21 cellular contexts compared by ENCODE assay signal in genomic region chr18:48852792-48853191, GRCh38.
DNase-seq lines count a peak whose midpoint lies in the region; ATAC-seq and TF ChIP-seq lines count a peak whose summit lies in the region.
"Had no signal": no experiment of that assay in that cellular context is flagged by ENCODE, and none has a peak within 500 bp of the region (broad histone marks: within the 10 kb centered on the region; RNA-seq: fewer than 3 reads in every experiment).

No MANE protein-coding gene starts in this region.

- H3K4me3 ChIP-seq in subcutaneous abdominal adipose tissue (ENCODE audit: low read depth in 1 of 5, low read length in 5 of 5), result no peak overlapping the region
- H3K4me3 ChIP-seq: SJSA1 had no signal

- H3K4me1 ChIP-seq in subcutaneous abdominal adipose tissue (ENCODE audit: control insufficient read depth in 5 of 5, insufficient read depth in 5 of 5, low read length in 5 of 5), result peaks cover 12 to 55% (median 43%) of the 10 kb centered on the region in 5 donors

- no peak overlapping the region for H3K9ac ChIP-seq in subcutaneous abdominal adipose tissue (ENCODE audit: low read length in 5 of 5)

- CTCF ChIA-PET in activated naive CD4-positive, alpha-beta T cell treated with anti-CD3 and anti-CD28 coated beads for 36 hours (lab: Charles Lee), result interaction anchor here (1.1 kb wide), 1 partner anchor 9 kb away, joined by 6 read pairs; no protein-coding TSS in a partner anchor

- H3K36me3 ChIP-seq in subcutaneous abdominal adipose tissue (ENCODE audit: control insufficient read depth in 5 of 5, insufficient read depth in 5 of 5, low read length in 5 of 5), result peaks cover 0 to 27% (median 16%) of the 10 kb centered on the region in 5 donors

- H3K9me3 Mint-ChIP-seq in activated naive CD4-positive, alpha-beta T cell treated with anti-CD3 and anti-CD28 coated beads, Interleukin-2, amount 50 U/mL, for 24 hours, result no peaks in the 10 kb centered on the region
- H3K9me3 Mint-ChIP-seq in activated naive CD4-positive, alpha-beta T cell treated with anti-CD3 and anti-CD28 coated beads for 36 hours, result no peaks in the 10 kb centered on the region
- no peaks in the 10 kb centered on the region for H3K9me3 Mint-ChIP-seq in endothelial cell (ENCODE audit: unreplicated experiment)

- H3K27ac Mint-ChIP-seq in activated naive CD4-positive, alpha-beta T cell treated with anti-CD3 and anti-CD28 coated beads, Interleukin-2, amount 50 U/mL, for 24 hours, result peak overlapping the region; percentile 57
- H3K27ac Mint-ChIP-seq in activated naive CD4-positive, alpha-beta T cell treated with anti-CD3 and anti-CD28 coated beads for 36 hours, result no peak overlapping the region
- peak overlapping the region; percentile 29 for H3K27ac Mint-ChIP-seq in T-helper 17 cell
- peak overlapping the region; percentile 64 for H3K27ac Mint-ChIP-seq in endothelial cell (ENCODE audit: unreplicated experiment)

- no peak for ATAC-seq in T-helper 17 cell
- ATAC-seq: Panc1 had no signal

- intact Hi-C loops in activated naive CD4-positive, alpha-beta T cell treated with anti-CD3 and anti-CD28 coated beads for 36 hours (cut with micrococcal nuclease), result no loop called here

- H3K27ac ChIP-seq in subcutaneous abdominal adipose tissue (ENCODE audit: low read depth, low read length), result peak overlapping the region; percentile 63
- H3K27ac ChIP-seq: SJSA1, VCaP had no signal

- H3K4me3 Mint-ChIP-seq in activated naive CD4-positive, alpha-beta T cell treated with anti-CD3 and anti-CD28 coated beads, Interleukin-2, amount 50 U/mL, for 24 hours, result peak overlapping the region; percentile 43
- no peak overlapping the region for H3K4me3 Mint-ChIP-seq in activated naive CD4-positive, alpha-beta T cell treated with anti-CD3 and anti-CD28 coated beads for 36 hours
- H3K4me3 Mint-ChIP-seq in T-helper 17 cell (no peak overlapping the region), endothelial cell (ENCODE audit: unreplicated experiment) (no peak overlapping the region)

- H3K27me3 Mint-ChIP-seq in activated naive CD4-positive, alpha-beta T cell treated with anti-CD3 and anti-CD28 coated beads, Interleukin-2, amount 50 U/mL, for 24 hours, result no peaks in the 10 kb centered on the region
- H3K27me3 Mint-ChIP-seq in activated naive CD4-positive, alpha-beta T cell treated with anti-CD3 and anti-CD28 coated beads for 36 hours (ENCODE audit: low read depth), result no peaks in the 10 kb centered on the region
- no peaks in the 10 kb centered on the region for H3K27me3 Mint-ChIP-seq in T-helper 17 cell
- peaks cover 11% of the 10 kb centered on the region for H3K27me3 Mint-ChIP-seq in endothelial cell (ENCODE audit: unreplicated experiment)

- no peak for DNase-seq in activated naive CD4-positive, alpha-beta T cell treated with anti-CD3 and anti-CD28 coated beads for 36 hours
- DNase-seq in T-helper 17 cell, result no peak
- no peak for DNase-seq in endothelial cell (ENCODE audit: low spot score)
- no peak for DNase-seq in superior temporal gyrus (ENCODE audit: extremely low spot score)
- DNase-seq in HT-29 (ENCODE audit: low spot score), result no peak
- DNase-seq: activated naive CD4-positive, alpha-beta T cell; aorta; C1 segment of cervical spinal cord; central memory CD4-positive, alpha-beta T cell; EL; H7; kidney glomerular epithelial cell; NCI-H2171; NCI-H524; NK-92 treated with Interleukin-12 subunit alpha and Interleukin-12 subunit beta, amount 100 ng/mL, for 24 hours; T-helper 1 cell had no signal

- peaks cover 38% of the 10 kb centered on the region for H3K4me1 Mint-ChIP-seq in activated naive CD4-positive, alpha-beta T cell treated with anti-CD3 and anti-CD28 coated beads, Interleukin-2, amount 50 U/mL, for 24 hours
- H3K4me1 Mint-ChIP-seq in activated naive CD4-positive, alpha-beta T cell treated with anti-CD3 and anti-CD28 coated beads for 36 hours (ENCODE audit: low read depth), result peaks cover 24% of the 10 kb centered on the region
- peaks cover 34% of the 10 kb centered on the region for H3K4me1 Mint-ChIP-seq in T-helper 17 cell
- H3K4me1 Mint-ChIP-seq in endothelial cell (ENCODE audit: unreplicated experiment), result peaks cover 45% of the 10 kb centered on the region

- TF ChIP-seq CTCF in endothelial cell (IDR thresholded peaks at IDR 0.05; ENCODE audit: unreplicated experiment), result no peak

- H3K27me3 ChIP-seq in subcutaneous abdominal adipose tissue (ENCODE audit: control insufficient read depth in 5 of 5, insufficient read depth in 4 of 5, low read length in 5 of 5), result no peaks in the 10 kb centered on the region
- H3K27me3 ChIP-seq: SJSA1 had no signal

- H3K9me3 ChIP-seq in T-helper 17 cell (ENCODE audit: control insufficient read depth, low read length, poor library complexity, severe bottlenecking) (no peaks in the 10 kb centered on the region), subcutaneous abdominal adipose tissue (ENCODE audit: control insufficient read depth in 5 of 5, low read length in 5 of 5) (no peaks in the 10 kb centered on the region)
- H3K9me3 ChIP-seq: SJSA1 had no signal

- H3K36me3 Mint-ChIP-seq in activated naive CD4-positive, alpha-beta T cell treated with anti-CD3 and anti-CD28 coated beads, Interleukin-2, amount 50 U/mL, for 24 hours, result no peaks in the 10 kb centered on the region
- H3K36me3 Mint-ChIP-seq in activated naive CD4-positive, alpha-beta T cell treated with anti-CD3 and anti-CD28 coated beads for 36 hours (ENCODE audit: low read depth), result no peaks in the 10 kb centered on the region
- H3K36me3 Mint-ChIP-seq in T-helper 17 cell (ENCODE audit: low read depth), result peaks cover 2% of the 10 kb centered on the region
- H3K36me3 Mint-ChIP-seq in endothelial cell (ENCODE audit: low read depth, unreplicated experiment), result peaks cover 29% of the 10 kb centered on the region
